1 cellular context compared by ENCODE assay signal in genomic region chr3:22474706-22475470, GRCh38.
TF ChIP-seq lines count a peak whose summit lies in the region.

No MANE protein-coding gene starts in this region.

TF ChIP-seq in SK-N-SH treated with all-trans-retinoic acid at 6 μM for 48 hours, 23 proteins besides CTCF, POLR2A, EP300 and RAD21 (continued from another document):
- TF ChIP-seq PATZ1 (CRISPR knock-in tag; IDR thresholded peaks at IDR 0.05; ENCODE audit: borderline replicate concordance) (0 out of 2 replicates have a peak, but pooled peaks have one; percentile 62), TOX (CRISPR knock-in tag; IDR thresholded peaks at IDR 0.05; ENCODE audit: borderline replicate concordance) (peak; percentile 45; the same call in 1 of the 2 replicates), ZNF70 (CRISPR knock-in tag; IDR thresholded peaks at IDR 0.05) (no peak), CSDC2 (CRISPR knock-in tag; IDR thresholded peaks at IDR 0.05) (no peak), SNAI2 (CRISPR knock-in tag; IDR thresholded peaks at IDR 0.05) (no peak), GLIS3 (CRISPR knock-in tag; IDR thresholded peaks at IDR 0.05) (no peak), ZC3H10 (CRISPR knock-in tag; IDR thresholded peaks at IDR 0.05) (no peak), ESRRG (CRISPR knock-in tag; IDR thresholded peaks at IDR 0.05) (no peak), ZNF8 (CRISPR knock-in tag; IDR thresholded peaks at IDR 0.05) (no peak), ZNF565 (CRISPR knock-in tag; conservative IDR thresholded peaks at IDR 0.05; ENCODE audit: low read depth) (no peak)
- TF ChIP-seq, protein P1, sequence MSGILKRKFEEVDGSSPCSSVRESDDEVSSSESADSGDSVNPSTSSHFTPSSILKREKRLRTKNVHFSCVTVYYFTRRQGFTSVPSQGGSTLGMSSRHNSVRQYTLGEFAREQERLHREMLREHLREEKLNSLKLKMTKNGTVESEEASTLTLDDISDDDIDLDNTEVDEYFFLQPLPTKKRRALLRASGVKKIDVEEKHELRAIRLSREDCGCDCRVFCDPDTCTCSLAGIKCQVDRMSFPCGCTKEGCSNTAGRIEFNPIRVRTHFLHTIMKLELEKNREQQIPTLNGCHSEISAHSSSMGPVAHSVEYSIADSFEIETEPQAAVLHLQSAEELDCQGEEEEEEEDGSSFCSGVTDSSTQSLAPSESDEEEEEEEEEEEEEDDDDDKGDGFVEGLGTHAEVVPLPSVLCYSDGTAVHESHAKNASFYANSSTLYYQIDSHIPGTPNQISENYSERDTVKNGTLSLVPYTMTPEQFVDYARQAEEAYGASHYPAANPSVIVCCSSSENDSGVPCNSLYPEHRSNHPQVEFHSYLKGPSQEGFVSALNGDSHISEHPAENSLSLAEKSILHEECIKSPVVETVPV (CRISPR knock-in tag; IDR thresholded peaks at IDR 0.05), result no peak
